Comparison of ENCODE assay signal across 8 cellular contexts in genomic region chr15:48285329-48286214, GRCh38. TPM values are rescaled to one million over a fixed set of nuclear protein-coding genes. Genes with fewer than 3 reads are reported as not detected.
A peak's percentile ranks its signal among the peaks of the same experiment; 100 is the strongest.
DNase-seq lines count a peak whose midpoint lies in the region; ATAC-seq and TF ChIP-seq lines count a peak whose summit lies in the region.

No MANE protein-coding gene starts in this region.

- DNase-seq in COLO829 (ENCODE audit: low spot score) (peak; percentile 65), GM19238 (ENCODE audit: insufficient read length, low spot score) (peak; percentile 8), HUDEP-2 (lab: John Stamatoyannopoulos, UW; ENCODE audit: unreplicated experiment in 76 of 76) (peak in 41 of 76 experiments; percentile 1 to 75 (median 32)), NOMO-1 treated with dmso at 0.1 percent for 144 hours (lab: John Stamatoyannopoulos, UW; ENCODE audit: unreplicated experiment) (peak; percentile 9), germinal center (ENCODE audit: low spot score) (peak; percentile 64), osteoblast (ENCODE audit: insufficient read length, low spot score, missing footprints) (no peak)
- DNase-seq in activated gamma-delta T cell treated with anti-CD3 and anti-CD28 coated beads, Interleukin-2, amount 50 U/mL, for 16 hours (ENCODE audit: low read depth): peak; percentile 17

- no peaks in the 10 kb centered on the region for H4K20me1 ChIP-seq in osteoblast (ENCODE audit: insufficient read depth, low read length)

- H3K9me3 ChIP-seq in osteoblast (ENCODE audit: low read depth, low read length): no peaks in the 10 kb centered on the region

- peaks cover 5% of the 10 kb centered on the region for H3K27me3 ChIP-seq in osteoblast (ENCODE audit: insufficient read depth, low read length)

- peak overlapping the region; percentile 28 for H2AFZ ChIP-seq in osteoblast (ENCODE audit: low read length)

- no peak overlapping the region for H3K27ac ChIP-seq in osteoblast (ENCODE audit: low read depth, low read length)

- no peaks in the 10 kb centered on the region for H3K79me2 ChIP-seq in osteoblast (ENCODE audit: insufficient read depth, low read length)

- H3K4me3 ChIP-seq in osteoblast (ENCODE audit: insufficient read depth, low read length): no peak overlapping the region

- H3K36me3 ChIP-seq in osteoblast (ENCODE audit: insufficient read depth, low read length): no peaks in the 10 kb centered on the region

- H3K4me1 ChIP-seq in osteoblast (ENCODE audit: insufficient read depth, low read length): no peaks in the 10 kb centered on the region

- peak overlapping the region; percentile 48 for H3K4me2 ChIP-seq in osteoblast (ENCODE audit: insufficient read depth, low read length)

- TF ChIP-seq CTCF in osteoblast (IDR thresholded peaks at IDR 0.05; ENCODE audit: extremely low read depth, low read depth, low read length): peak; percentile 82

- no peak for ATAC-seq in HG03442 (IDR thresholded peaks at IDR 0.05; ENCODE audit: unreplicated experiment)

RNA-seq across cellular contexts. Expression of gene DUT, which starts 45.7 kb away (rescaled TPM):
- 43.6 and 49.2 TPM in 2 replicates for total RNA-seq in osteoblast
